In the genomic region with DNA sequence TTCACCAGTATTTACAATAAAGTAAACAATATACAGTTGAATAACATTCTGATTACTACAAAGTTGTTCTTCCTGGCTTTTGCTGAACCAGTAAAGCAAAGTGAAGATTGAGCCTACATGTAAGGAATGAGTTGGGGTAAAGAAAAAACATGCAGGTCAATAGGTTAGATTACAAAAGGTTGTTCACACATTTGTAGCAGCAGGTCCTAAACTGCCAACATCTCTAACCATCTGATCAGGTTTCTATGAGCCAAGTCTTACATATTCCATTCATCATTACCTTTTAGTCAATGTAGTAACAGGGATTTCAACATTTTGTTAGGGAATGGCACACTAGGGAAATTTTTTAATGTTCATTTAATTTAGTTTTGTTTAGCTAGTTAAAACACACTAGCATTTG, we compare ENCODE assay signal across 24 cellular contexts. TPM values are rescaled to one million over a fixed set of nuclear protein-coding genes. Genes with fewer than 3 reads are reported as not detected.
DNase-seq lines count a peak whose midpoint lies in the region; ATAC-seq and TF ChIP-seq lines count a peak whose summit lies in the region.
"Had no signal": no experiment of that assay in that cellular context is flagged by ENCODE, and none has a peak within 500 bp of the region (broad histone marks: within the 10 kb centered on the region; RNA-seq: fewer than 3 reads in every experiment).

No MANE protein-coding gene starts in this region.

- H3K36me3 Mint-ChIP-seq in memory B cell, result peaks cover 2% of the 10 kb centered on the region

- no peak for TF ChIP-seq CTCF in mammary epithelial cell (conservative IDR thresholded peaks at IDR 0.05 in 1 of 2, IDR thresholded peaks at IDR 0.05 in 1 of 2; ENCODE audit: extremely low read depth in 1 of 2, insufficient read depth in 1 of 2, low read depth in 1 of 2, low read length in 2 of 2)
- TF ChIP-seq CTCF in breast epithelium (IDR thresholded peaks at IDR 0.05), result no peak
- no peak for TF ChIP-seq CTCF in RWPE2 (IDR thresholded peaks at IDR 0.05; ENCODE audit: poor library complexity, severe bottlenecking)

- H3K27ac Mint-ChIP-seq in memory B cell, result peak overlapping the region; percentile 36
- H3K27ac Mint-ChIP-seq: GM23338, H9, HFFc6 had no signal

- DNase-seq in mammary epithelial cell, result peak; percentile 34
- no peak for DNase-seq in breast epithelium (ENCODE audit: low spot score in 2 of 2)
- DNase-seq in RWPE2 (ENCODE audit: low spot score), result no peak
- no peak for DNase-seq in memory B cell (ENCODE audit: low spot score in 2 of 2)
- DNase-seq in NCI-H82 (lab: John Stamatoyannopoulos, UW), result no peak
- DNase-seq in HAP-1 (ENCODE audit: low spot score in 2 of 2), result no peak
- no peak for DNase-seq in effector CD4-positive, alpha-beta T cell
- DNase-seq: H9, HFFc6, MM.1S, NCI-H1048, NCI-H1417, NCI-H187, NCI-H2107, NCI-H446 treated with DMSO at 0.1 percent for 48 hours, NCI-H526, PC-3, SJCRH30 had no signal

- in situ Hi-C loops in mammary epithelial cell (cut with MboI; ENCODE audit: low sequenced_read_pairs in 2 of 2) (no loop called here), HAP-1 (cut with MboI; ENCODE audit: low sequenced_read_pairs) (no loop called here)

- H3K4me3 ChIP-seq in mammary epithelial cell (replicated peaks in 1 of 3; ENCODE audit: insufficient read depth in 1 of 3, low read depth in 2 of 3, low read length in 3 of 3) (no peak overlapping the region), breast epithelium (no peak overlapping the region), RWPE2 (ENCODE audit: severe bottlenecking) (no peak overlapping the region), HAP-1 (no peak overlapping the region)
- H3K4me3 ChIP-seq: GM23338, SJCRH30 had no signal

- H3K27ac ChIP-seq in mammary epithelial cell (ENCODE audit: insufficient read depth, low read depth, low read length) (peak overlapping the region; percentile 65), breast epithelium (no peak overlapping the region), RWPE2 (ENCODE audit: poor library complexity, severe bottlenecking) (peak overlapping the region; percentile 32)
- H3K27ac ChIP-seq: KMS-11, SJCRH30 had no signal

- no peaks in the 10 kb centered on the region for H4K20me1 ChIP-seq in mammary epithelial cell (ENCODE audit: insufficient read depth, low read length)

- no peak for TF ChIP-seq POLR2A in breast epithelium (IDR thresholded peaks at IDR 0.05)

- H3K9ac ChIP-seq in mammary epithelial cell (ENCODE audit: insufficient read depth, low read length), result no peak overlapping the region
- H3K9ac ChIP-seq: KMS-11 had no signal

- H3K27me3 Mint-ChIP-seq in memory B cell, result no peaks in the 10 kb centered on the region
- H3K27me3 Mint-ChIP-seq: IgD-negative memory B cell had no signal

- CTCF ChIA-PET in mammary epithelial cell (lab: Charles Lee; ENCODE audit: low non-redundant PET), result no interaction called here

- peak overlapping the region; percentile 69 for H3K4me2 ChIP-seq in mammary epithelial cell (ENCODE audit: insufficient read depth, low read depth, low read length)
- H3K4me2 ChIP-seq: GM23338, KMS-11 had no signal

- dilution Hi-C loops in mammary epithelial cell (cut with HindIII; ENCODE audit: low sequenced_read_pairs), result no loop called here

- ATAC-seq in RWPE2 (ENCODE audit: low read depth) (no peak), memory B cell (ENCODE audit: low read depth) (no peak)
- ATAC-seq: GM23338, PC-3, Right ventricle myocardium inferior, SK-N-SH treated with all-trans-retinoic acid at 6 μM for 48 hours had no signal

- no peaks in the 10 kb centered on the region for H3K9me3 Mint-ChIP-seq in memory B cell
- H3K9me3 Mint-ChIP-seq: GM23338, H9, HFFc6, IgD-negative memory B cell had no signal

- H3K27me3 ChIP-seq in mammary epithelial cell (ENCODE audit: insufficient read depth, low read length) (no peaks in the 10 kb centered on the region), breast epithelium (no peaks in the 10 kb centered on the region), RWPE2 (ENCODE audit: insufficient read depth, poor library complexity, severe bottlenecking) (no peaks in the 10 kb centered on the region), HAP-1 (ENCODE audit: low read depth) (peaks cover 6% of the 10 kb centered on the region; the same call in 1 of the 2 replicates)
- H3K27me3 ChIP-seq: SJCRH30 had no signal

- BruUV-seq in mammary epithelial cell (replicated peaks; lab: Mats Ljungman, UMichigan), result no TSS peak

- no peaks in the 10 kb centered on the region for H3K79me2 ChIP-seq in mammary epithelial cell (ENCODE audit: insufficient read depth, low read length)

- peaks cover 20% of the 10 kb centered on the region for H3K4me1 Mint-ChIP-seq in memory B cell

- H3K9me3 ChIP-seq in mammary epithelial cell (replicated peaks; ENCODE audit: insufficient read depth, low read length) (no peaks in the 10 kb centered on the region), breast epithelium (no peaks in the 10 kb centered on the region), RWPE2 (ENCODE audit: severe bottlenecking) (no peaks in the 10 kb centered on the region), HAP-1 (no peaks in the 10 kb centered on the region)
- H3K9me3 ChIP-seq: SJCRH30 had no signal

- peaks cover 36% of the 10 kb centered on the region for H3K4me1 ChIP-seq in mammary epithelial cell (ENCODE audit: insufficient read depth, low read length)
- peaks cover 0 to 2% of the 10 kb centered on the region in 2 donors for H3K4me1 ChIP-seq in breast epithelium
- peaks cover 25% of the 10 kb centered on the region for H3K4me1 ChIP-seq in RWPE2 (ENCODE audit: insufficient read depth, poor library complexity, severe bottlenecking)
- no peaks in the 10 kb centered on the region for H3K4me1 ChIP-seq in HAP-1

- intact Hi-C loops in mammary epithelial cell (cut with micrococcal nuclease), result no loop called here
- intact Hi-C loops in breast epithelium (cut with DNase I; ENCODE audit: low total_unique reads), result no loop called here

- H2AFZ ChIP-seq in mammary epithelial cell (ENCODE audit: low read depth, low read length), result no peak overlapping the region
- H2AFZ ChIP-seq: GM23338 had no signal

- H3K4me3 Mint-ChIP-seq in memory B cell, result no peak overlapping the region
- H3K4me3 Mint-ChIP-seq: GM23338, H9, HFFc6 had no signal

- H3K36me3 ChIP-seq in mammary epithelial cell (ENCODE audit: insufficient read depth, low read length), result no peaks in the 10 kb centered on the region
- no peaks in the 10 kb centered on the region for H3K36me3 ChIP-seq in breast epithelium
- no peaks in the 10 kb centered on the region for H3K36me3 ChIP-seq in RWPE2 (ENCODE audit: low read depth)
- no peaks in the 10 kb centered on the region for H3K36me3 ChIP-seq in HAP-1 (replicated peaks)
- H3K36me3 ChIP-seq: SJCRH30 had no signal

RNA-seq across cellular contexts. Expression of gene CALHM6, which starts 9.3 kb away (rescaled TPM):
- total RNA-seq in mammary epithelial cell, result under 1 TPM; 0.66 to 0.67 TPM
- 0.61 TPM for polyA plus RNA-seq in mammary epithelial cell
- polyA minus RNA-seq in mammary epithelial cell, result not detected
- 1 to 10 TPM; 2.3 to 9.1 (median 8.3) TPM for total RNA-seq in breast epithelium
- total RNA-seq: A172, PC-3, SJCRH30 had no signal

RNA-seq across cellular contexts. Expression of gene CALHM5, which starts 59.5 kb away (rescaled TPM):
- under 1 TPM; 0.05 to 0.50 TPM for total RNA-seq in mammary epithelial cell
- 0.19 TPM for polyA plus RNA-seq in mammary epithelial cell
- not detected for polyA minus RNA-seq in mammary epithelial cell
- total RNA-seq in breast epithelium, result 1 to 10 TPM in 2 of 3 donors, under 1 TPM in 1; 0.73 to 2.4 (median 1.6) TPM
- total RNA-seq: PC-3 had no signal
- polyA plus RNA-seq: IgD-negative memory B cell had no signal

Comparison
In these comparisons a context has a peak if more than half of its experiments do, and no peak if none do; other contexts are left out.
1. H3K27ac ChIP-seq: peak in mammary epithelial cell (single experiment) and RWPE2 (single experiment); none in breast epithelium (0 of 2).